Comparison of ENCODE assay signal across 8 cellular contexts in the genomic region with DNA sequence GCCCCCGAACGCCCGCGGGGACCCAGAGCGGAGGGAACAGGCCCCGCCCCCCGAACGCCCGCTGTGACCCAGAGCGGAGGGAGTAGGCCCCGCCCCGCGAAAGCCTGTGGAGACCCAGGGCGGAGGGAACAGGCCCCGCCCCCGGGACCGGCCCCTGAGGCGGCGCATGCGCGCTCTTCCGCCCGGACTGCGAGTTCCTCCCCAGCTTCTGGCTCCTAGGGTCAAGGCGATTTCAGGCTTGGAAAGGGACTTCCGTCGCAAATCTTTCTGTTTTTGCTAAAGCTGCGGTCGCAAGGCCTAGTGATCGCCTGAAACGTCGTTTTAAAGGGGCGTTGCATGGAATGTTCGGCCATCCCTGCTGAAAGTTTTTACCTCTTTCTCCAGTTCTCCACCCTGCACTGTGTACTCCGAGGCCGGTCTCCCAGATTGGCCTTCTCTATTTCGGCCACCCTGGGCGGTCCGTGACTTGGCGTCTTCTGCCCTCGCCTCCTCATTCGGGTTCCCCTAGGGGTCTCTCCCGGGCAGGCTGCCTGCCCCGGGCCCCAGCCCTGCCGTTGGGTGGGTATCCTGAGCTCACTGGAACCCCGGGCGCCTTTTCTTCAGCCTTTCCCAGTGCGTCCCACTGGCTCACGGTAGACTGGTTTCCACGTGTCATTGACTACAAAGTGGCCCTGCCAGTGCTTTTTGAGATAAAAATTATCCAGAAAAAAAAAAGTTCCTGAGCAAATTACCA. TPM values are rescaled to one million over a fixed set of nuclear protein-coding genes. Genes with fewer than 3 reads are reported as not detected.
A peak's percentile ranks its signal among the peaks of the same experiment; 100 is the strongest.
DNase-seq lines count a peak whose midpoint lies in the region; ATAC-seq and TF ChIP-seq lines count a peak whose summit lies in the region.

No MANE protein-coding gene starts in this region.

- ATAC-seq in HG02588 (IDR thresholded peaks at IDR 0.05; ENCODE audit: unreplicated experiment) (peak; percentile 92), thoracic aorta (ENCODE audit: insufficient number of reproducible peaks, low FRiP score, low read depth) (peak; percentile 94)
- ATAC-seq in activated naive CD4-positive, alpha-beta T cell treated with anti-CD3 and anti-CD28 coated beads, Interleukin-2, amount 50 U/mL, for 72 hours, result peak; percentile 96 to 99

- peaks cover 9 to 13% of the 10 kb centered on the region in 2 experiments; a peak in 3 of 4 replicates for H3K4me1 ChIP-seq in SK-N-SH (ENCODE audit: control insufficient read depth in 1 of 2, insufficient read depth in 2 of 2, low read depth in 1 of 2, low read length in 1 of 2)
- peaks cover 22% of the 10 kb centered on the region for H3K4me1 ChIP-seq in osteoblast (ENCODE audit: insufficient read depth, low read length)
- H3K4me1 ChIP-seq in thoracic aorta (ENCODE audit: control insufficient read depth in 1 of 2, low read depth in 2 of 2), result peaks cover 11 to 16% of the 10 kb centered on the region in 2 donors

- H3K9me3 Mint-ChIP-seq in activated naive CD4-positive, alpha-beta T cell treated with anti-CD3 and anti-CD28 coated beads, Interleukin-2, amount 50 U/mL, for 72 hours, result no peaks in the 10 kb centered on the region

- H3K27ac Mint-ChIP-seq in activated naive CD4-positive, alpha-beta T cell treated with anti-CD3 and anti-CD28 coated beads, Interleukin-2, amount 50 U/mL, for 72 hours, result peak overlapping the region in 1 of 2 donors; percentile 88

- H3K4me2 ChIP-seq in SK-N-SH (peak overlapping the region; percentile 86), osteoblast (ENCODE audit: insufficient read depth, low read length) (peak overlapping the region; percentile 98)

- peak overlapping the region; percentile 83; the same call in 1 of the 2 replicates for H3K4me3 ChIP-seq in GM08714 (ENCODE audit: low read length)
- peak overlapping the region; percentile 76 to 89 for H3K4me3 ChIP-seq in SK-N-SH (ENCODE audit: low read depth in 2 of 2, low read length in 1 of 2)
- H3K4me3 ChIP-seq in osteoblast (ENCODE audit: insufficient read depth, low read length), result peak overlapping the region; percentile 96
- H3K4me3 ChIP-seq in thoracic aorta, result peak overlapping the region; percentile 83

- 9% methylated on average over 18 of the region's 50 CpGs for WGBS in SK-N-SH (ENCODE audit: low lambda C conversion rate)

- peaks cover 7% of the 10 kb centered on the region for H3F3A ChIP-seq in SK-N-SH (replicated peaks; ENCODE audit: insufficient read depth)

- POLR2A ChIA-PET in SK-N-SH (lab: Yijun Ruan, JAX), result interaction anchor here (0.6 kb wide), 1 partner anchor 385 kb away, joined by 3 read pairs; no protein-coding TSS in a partner anchor

- no peaks in the 10 kb centered on the region for H3K9me2 ChIP-seq in SK-N-SH

- no peaks in the 10 kb centered on the region for H3K9me3 ChIP-seq in SK-N-SH
- H3K9me3 ChIP-seq in osteoblast (ENCODE audit: low read depth, low read length), result no peaks in the 10 kb centered on the region
- no peaks in the 10 kb centered on the region for H3K9me3 ChIP-seq in thoracic aorta

- DNase-seq in NCI-H1092 (lab: John Stamatoyannopoulos, UW) (peak; percentile 94), SK-N-SH (peak; percentile 99), glomerular visceral epithelial cell (ENCODE audit: extremely low spot score) (peak; percentile 98), osteoblast (ENCODE audit: insufficient read length, low spot score, missing footprints) (peak; percentile 99), thoracic aorta (ENCODE audit: low spot score) (peak; percentile 91)
- peak; percentile 98 for DNase-seq in activated naive CD4-positive, alpha-beta T cell treated with anti-CD3 and anti-CD28 coated beads, Interleukin-2, amount 50 U/mL, for 72 hours (ENCODE audit: low spot score in 2 of 2)

- TF ChIP-seq CTCF in SK-N-SH (IDR thresholded peaks at IDR 0.05), result no peak
- TF ChIP-seq CTCF in osteoblast (IDR thresholded peaks at IDR 0.05; ENCODE audit: extremely low read depth, low read depth, low read length), result no peak
- no peak for TF ChIP-seq CTCF in thoracic aorta (IDR thresholded peaks at IDR 0.05)

- no peaks in the 10 kb centered on the region for H3K36me3 Mint-ChIP-seq in activated naive CD4-positive, alpha-beta T cell treated with anti-CD3 and anti-CD28 coated beads, Interleukin-2, amount 50 U/mL, for 72 hours

- H3K9ac ChIP-seq in SK-N-SH, result peak overlapping the region; percentile 82

- TF ChIP-seq RAD21 in SK-N-SH (IDR thresholded peaks at IDR 0.05; ENCODE audit: low read length), result no peak

- TF ChIP-seq EP300 in SK-N-SH (IDR thresholded peaks at IDR 0.05; ENCODE audit: borderline replicate concordance in 1 of 2, low read depth in 1 of 2, low read length in 1 of 2), result no peak

- H2AFZ ChIP-seq in SK-N-SH (ENCODE audit: low read depth), result peak overlapping the region; percentile 92
- peak overlapping the region; percentile 100 for H2AFZ ChIP-seq in osteoblast (ENCODE audit: low read length)

- H3K27me3 ChIP-seq in SK-N-SH (ENCODE audit: insufficient read depth) (no peaks in the 10 kb centered on the region), osteoblast (ENCODE audit: insufficient read depth, low read length) (no peaks in the 10 kb centered on the region), thoracic aorta (replicated peaks; ENCODE audit: insufficient read depth) (no peaks in the 10 kb centered on the region)

- H3K27ac ChIP-seq in SK-N-SH (ENCODE audit: low read depth in 2 of 2, low read length in 1 of 2) (peak overlapping the region; percentile 72 to 93), osteoblast (ENCODE audit: low read depth, low read length) (peak overlapping the region; percentile 83), thoracic aorta (peak overlapping the region; percentile 87)

- peaks cover 27% of the 10 kb centered on the region for H3K79me2 ChIP-seq in SK-N-SH (ENCODE audit: insufficient read depth)
- H3K79me2 ChIP-seq in osteoblast (ENCODE audit: insufficient read depth, low read length), result peaks cover 31% of the 10 kb centered on the region

- CTCF ChIA-PET in SK-N-SH (lab: Yijun Ruan, JAX), result interaction anchor here (1.4 to 1.7 kb wide), 2 partner anchors 156 to 425 kb away, joined by 4 to 5 read pairs; partner anchors contain the start of gene MARCHF7

- H3K36me3 ChIP-seq in SK-N-SH (replicated peaks in 1 of 2; ENCODE audit: control insufficient read depth in 1 of 2, insufficient read depth in 2 of 2, low read length in 1 of 2), result peaks cover 0 to 4% of the 10 kb centered on the region in 2 experiments
- no peaks in the 10 kb centered on the region for H3K36me3 ChIP-seq in osteoblast (ENCODE audit: insufficient read depth, low read length)
- H3K36me3 ChIP-seq in thoracic aorta, result no peaks in the 10 kb centered on the region

- H4K20me1 ChIP-seq in SK-N-SH (ENCODE audit: insufficient read depth) (no peaks in the 10 kb centered on the region; the same call in 1 of the 2 replicates), osteoblast (ENCODE audit: insufficient read depth, low read length) (no peaks in the 10 kb centered on the region)

TF ChIP-seq in SK-N-SH, 30 proteins besides CTCF, POLR2A, EP300 and RAD21 (continues in another document):
- TF ChIP-seq, protein P1, sequence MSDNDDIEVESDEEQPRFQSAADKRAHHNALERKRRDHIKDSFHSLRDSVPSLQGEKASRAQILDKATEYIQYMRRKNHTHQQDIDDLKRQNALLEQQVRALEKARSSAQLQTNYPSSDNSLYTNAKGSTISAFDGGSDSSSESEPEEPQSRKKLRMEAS (IDR thresholded peaks at IDR 0.05; ENCODE audit: low read depth), result no peak
- TF ChIP-seq NFIC (IDR thresholded peaks at IDR 0.05; ENCODE audit: borderline replicate concordance) (no peak), RCOR1 (IDR thresholded peaks at IDR 0.05; ENCODE audit: low read length) (no peak), GABPA (IDR thresholded peaks at IDR 0.05; ENCODE audit: low read depth) (no peak), NRF1 (IDR thresholded peaks at IDR 0.05; ENCODE audit: low read depth, low read length) (peak; percentile 80)
- TF ChIP-seq, protein P2, sequence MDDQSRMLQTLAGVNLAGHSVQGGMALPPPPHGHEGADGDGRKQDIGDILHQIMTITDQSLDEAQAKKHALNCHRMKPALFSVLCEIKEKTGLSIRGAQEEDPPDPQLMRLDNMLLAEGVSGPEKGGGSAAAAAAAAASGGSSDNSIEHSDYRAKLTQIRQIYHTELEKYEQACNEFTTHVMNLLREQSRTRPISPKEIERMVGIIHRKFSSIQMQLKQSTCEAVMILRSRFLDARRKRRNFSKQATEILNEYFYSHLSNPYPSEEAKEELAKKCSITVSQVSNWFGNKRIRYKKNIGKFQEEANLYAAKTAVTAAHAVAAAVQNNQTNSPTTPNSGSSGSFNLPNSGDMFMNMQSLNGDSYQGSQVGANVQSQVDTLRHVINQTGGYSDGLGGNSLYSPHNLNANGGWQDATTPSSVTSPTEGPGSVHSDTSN (IDR thresholded peaks at IDR 0.05), result no peak
- TF ChIP-seq, protein P3, sequence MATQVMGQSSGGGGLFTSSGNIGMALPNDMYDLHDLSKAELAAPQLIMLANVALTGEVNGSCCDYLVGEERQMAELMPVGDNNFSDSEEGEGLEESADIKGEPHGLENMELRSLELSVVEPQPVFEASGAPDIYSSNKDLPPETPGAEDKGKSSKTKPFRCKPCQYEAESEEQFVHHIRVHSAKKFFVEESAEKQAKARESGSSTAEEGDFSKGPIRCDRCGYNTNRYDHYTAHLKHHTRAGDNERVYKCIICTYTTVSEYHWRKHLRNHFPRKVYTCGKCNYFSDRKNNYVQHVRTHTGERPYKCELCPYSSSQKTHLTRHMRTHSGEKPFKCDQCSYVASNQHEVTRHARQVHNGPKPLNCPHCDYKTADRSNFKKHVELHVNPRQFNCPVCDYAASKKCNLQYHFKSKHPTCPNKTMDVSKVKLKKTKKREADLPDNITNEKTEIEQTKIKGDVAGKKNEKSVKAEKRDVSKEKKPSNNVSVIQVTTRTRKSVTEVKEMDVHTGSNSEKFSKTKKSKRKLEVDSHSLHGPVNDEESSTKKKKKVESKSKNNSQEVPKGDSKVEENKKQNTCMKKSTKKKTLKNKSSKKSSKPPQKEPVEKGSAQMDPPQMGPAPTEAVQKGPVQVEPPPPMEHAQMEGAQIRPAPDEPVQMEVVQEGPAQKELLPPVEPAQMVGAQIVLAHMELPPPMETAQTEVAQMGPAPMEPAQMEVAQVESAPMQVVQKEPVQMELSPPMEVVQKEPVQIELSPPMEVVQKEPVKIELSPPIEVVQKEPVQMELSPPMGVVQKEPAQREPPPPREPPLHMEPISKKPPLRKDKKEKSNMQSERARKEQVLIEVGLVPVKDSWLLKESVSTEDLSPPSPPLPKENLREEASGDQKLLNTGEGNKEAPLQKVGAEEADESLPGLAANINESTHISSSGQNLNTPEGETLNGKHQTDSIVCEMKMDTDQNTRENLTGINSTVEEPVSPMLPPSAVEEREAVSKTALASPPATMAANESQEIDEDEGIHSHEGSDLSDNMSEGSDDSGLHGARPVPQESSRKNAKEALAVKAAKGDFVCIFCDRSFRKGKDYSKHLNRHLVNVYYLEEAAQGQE (IDR thresholded peaks at IDR 0.05; ENCODE audit: low read depth, low read length), result 0 out of 2 replicates have a peak, but pooled peaks have one; percentile 5

RNA-seq across cellular contexts. Expression of gene WDSUB1, which starts 0.4 kb away (rescaled TPM):
- 5.3 and 5.8 TPM in 2 replicates for polyA plus RNA-seq in SK-N-SH (2012; rRNA removed)
- 6.8 TPM in 2 replicates for polyA plus RNA-seq in SK-N-SH (2012; cell fraction: cytosol; rRNA removed)
- polyA plus RNA-seq in SK-N-SH (2012; cell fraction: nucleus; rRNA removed), result 4.9 and 7.8 TPM in 2 replicates
- 10 to 100 TPM in 1 of 2 donors, 1 to 10 TPM in 1; 7.7 to 10.3 TPM for total RNA-seq in activated naive CD4-positive, alpha-beta T cell treated with anti-CD3 and anti-CD28 coated beads, Interleukin-2, amount 50 U/mL, for 72 hours
- total RNA-seq in osteoblast (12.7 and 13.8 TPM in 2 replicates), thoracic aorta (10 to 100 TPM in 1 of 2 donors, 1 to 10 TPM in 1; 3.5 to 11.2 TPM)

Comparison
In these comparisons a context has a peak if more than half of its experiments do, and no peak if none do; other contexts are left out.
1. Peak in every context shown above with its lines: DNase-seq, ATAC-seq, H3K4me3 ChIP-seq and H3K27ac ChIP-seq.